Comparison of ENCODE assay signal across 1 cellular context in the genomic region with DNA sequence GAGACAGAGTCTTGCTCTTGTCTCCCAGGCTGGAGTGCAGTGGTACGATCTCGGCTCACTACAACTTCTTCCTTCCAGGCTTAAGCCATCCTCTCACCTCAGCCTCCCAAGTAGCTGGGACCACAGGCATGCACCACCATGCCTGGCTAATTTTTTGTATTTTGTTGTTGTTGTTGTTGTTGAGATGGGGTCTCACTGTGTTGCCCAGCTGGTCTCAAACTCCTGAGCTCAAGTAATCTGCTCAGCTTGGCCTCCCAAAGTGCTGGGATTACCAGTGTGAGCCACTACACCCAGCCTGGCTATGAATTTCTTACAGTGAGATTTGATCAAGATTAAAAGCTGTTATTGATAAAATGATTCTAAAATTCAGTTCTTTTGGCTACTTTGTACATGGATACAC.
A peak's percentile ranks its signal among the peaks of the same experiment; 100 is the strongest.
TF ChIP-seq lines count a peak whose summit lies in the region.

No MANE protein-coding gene starts in this region.

TF ChIP-seq in K562, 482 proteins besides CTCF, POLR2A, EP300 and RAD21:
- TF ChIP-seq ZNF121 (CRISPR knock-in tag; conservative IDR thresholded peaks at IDR 0.05): peak; percentile 86
